In genomic region chr3:189394599-189395121, GRCh38 we compare ENCODE assay signal across 10 cellular contexts.
A peak's percentile ranks its signal among the peaks of the same experiment; 100 is the strongest.
DNase-seq lines count a peak whose midpoint lies in the region; ATAC-seq, FAIRE-seq and TF ChIP-seq lines count a peak whose summit lies in the region.
"Had no signal": no experiment of that assay in that cellular context is flagged by ENCODE, and none has a peak within 500 bp of the region (broad histone marks: within the 10 kb centered on the region; RNA-seq: fewer than 3 reads in every experiment).

No MANE protein-coding gene starts in this region.

- peaks cover 8% of the 10 kb centered on the region for H3K4me1 Mint-ChIP-seq in CD8-positive, alpha-beta T cell (ENCODE audit: low read depth)
- H3K4me1 Mint-ChIP-seq: naive B cell had no signal

- ATAC-seq in GM19328 (IDR thresholded peaks at IDR 0.05; ENCODE audit: unreplicated experiment) (peak; percentile 70), HG02970 (IDR thresholded peaks at IDR 0.05; ENCODE audit: low FRiP score, unreplicated experiment) (peak; percentile 72)
- ATAC-seq in CD8-positive, alpha-beta T cell, result no peak

- no peak overlapping the region for H3K4me2 ChIP-seq in mesendoderm (ENCODE audit: low read length)

- H3K27me3 ChIP-seq in CD8-positive, alpha-beta T cell (ENCODE audit: insufficient read depth, low read length), result no peaks in the 10 kb centered on the region
- H3K27me3 ChIP-seq in mesendoderm (ENCODE audit: insufficient read depth, low read length, poor library complexity), result no peaks in the 10 kb centered on the region

- no peak overlapping the region for H2AK5ac ChIP-seq in mesendoderm (ENCODE audit: low read length)

- H2BK120ac ChIP-seq in mesendoderm (ENCODE audit: low read depth, low read length), result no peak overlapping the region

- no peak overlapping the region for H4K8ac ChIP-seq in mesendoderm (ENCODE audit: low read depth, low read length)

- DNase-seq in GM12891 (ENCODE audit: insufficient read length, low spot score), result no peak
- DNase-seq in NCI-H748 treated with DMSO at 0.1 percent for 48 hours (lab: John Stamatoyannopoulos, UW), result peak; percentile 77
- no peak for DNase-seq in CD8-positive, alpha-beta T cell
- DNase-seq in NCI-H2196 treated with DMSO at 0.1 percent for 48 hours (lab: John Stamatoyannopoulos, UW; ENCODE audit: unreplicated experiment), result no peak
- no peak for DNase-seq in frontal cortex (ENCODE audit: low spot score in 2 of 2)
- no peak for DNase-seq in mesendoderm
- DNase-seq: naive B cell had no signal

- no peaks in the 10 kb centered on the region for H3K4me1 ChIP-seq in CD8-positive, alpha-beta T cell (ENCODE audit: insufficient read depth, low read length)
- no peaks in the 10 kb centered on the region for H3K4me1 ChIP-seq in mesendoderm (ENCODE audit: control insufficient read depth, low read depth, low read length)

- FAIRE-seq in GM12891 (lab: Jason Lieb, UNC), result peak; percentile 58
- FAIRE-seq in frontal cortex (lab: Jason Lieb, UNC), result no peak
- FAIRE-seq: G401.6 had no signal

- no peak overlapping the region for H3K9ac ChIP-seq in mesendoderm (ENCODE audit: low read length)

- H3K27ac Mint-ChIP-seq in CD8-positive, alpha-beta T cell, result no peak overlapping the region
- H3K27ac Mint-ChIP-seq: naive B cell had no signal

- H3K4me3 ChIP-seq in CD8-positive, alpha-beta T cell (ENCODE audit: low read depth, low read length), result no peak overlapping the region
- no peak overlapping the region for H3K4me3 ChIP-seq in mesendoderm (ENCODE audit: low read length)

- H3K27me3 Mint-ChIP-seq in CD8-positive, alpha-beta T cell (ENCODE audit: low read depth), result no peaks in the 10 kb centered on the region

- intact Hi-C loops in CD8-positive, alpha-beta T cell (cut with DNase I, micrococcal nuclease), result no loop called here

- H3K56ac ChIP-seq in mesendoderm (ENCODE audit: low read length), result no peak overlapping the region

- no peak overlapping the region for H2BK5ac ChIP-seq in mesendoderm (ENCODE audit: low read length)

- no CpG with 5 or more reads among the region's 7 CpGs for WGBS in mesendoderm (ENCODE audit: extremely low coverage, insufficient coverage, low lambda C conversion rate)

- no peak overlapping the region for H2BK15ac ChIP-seq in mesendoderm (replicated peaks; ENCODE audit: low read depth)

- H4K5ac ChIP-seq in mesendoderm (ENCODE audit: low read length), result no peak overlapping the region

- H3K36me3 ChIP-seq in CD8-positive, alpha-beta T cell (ENCODE audit: insufficient read depth, low read length), result no peaks in the 10 kb centered on the region
- no peaks in the 10 kb centered on the region for H3K36me3 ChIP-seq in mesendoderm (ENCODE audit: control insufficient read depth, insufficient read depth, low read length)

- H3K4me3 Mint-ChIP-seq in CD8-positive, alpha-beta T cell, result no peak overlapping the region
- H3K4me3 Mint-ChIP-seq: naive B cell had no signal

- H3K4ac ChIP-seq in mesendoderm (ENCODE audit: low read depth, low read length), result no peak overlapping the region

- H3K9me3 ChIP-seq in CD8-positive, alpha-beta T cell (ENCODE audit: low read length), result no peaks in the 10 kb centered on the region

- H3K18ac ChIP-seq in mesendoderm (ENCODE audit: low read length), result no peak overlapping the region

- CTCF ChIA-PET in CD8-positive, alpha-beta T cell (lab: Charles Lee), result no interaction called here

- no peaks in the 10 kb centered on the region for H3K9me3 Mint-ChIP-seq in CD8-positive, alpha-beta T cell

- no peaks in the 10 kb centered on the region for H3K79me2 ChIP-seq in mesendoderm (ENCODE audit: control insufficient read depth, insufficient read depth, low read length)

- POLR2A ChIA-PET in CD8-positive, alpha-beta T cell (lab: Charles Lee), result no interaction called here

- no peak overlapping the region for H3K23ac ChIP-seq in mesendoderm (ENCODE audit: low read length)

- H3K79me1 ChIP-seq in mesendoderm (ENCODE audit: low read length), result no peaks in the 10 kb centered on the region

- H3K27ac ChIP-seq in CD8-positive, alpha-beta T cell (ENCODE audit: low read depth, low read length), result no peak overlapping the region
- H3K27ac ChIP-seq in mesendoderm (ENCODE audit: low read depth, low read length), result no peak overlapping the region

- TF ChIP-seq POLR2A in GM12891 (IDR thresholded peaks at IDR 0.05; ENCODE audit: low read depth, low read length), result no peak

- no peak for TF ChIP-seq CTCF in CD8-positive, alpha-beta T cell (IDR thresholded peaks at IDR 0.05)

- no peaks in the 10 kb centered on the region for H3K36me3 Mint-ChIP-seq in CD8-positive, alpha-beta T cell
- H3K36me3 Mint-ChIP-seq: naive B cell had no signal

TF ChIP-seq in GM12891, 5 proteins besides CTCF, POLR2A, EP300 and RAD21:
- TF ChIP-seq TAF1 (IDR thresholded peaks at IDR 0.05; ENCODE audit: low read depth, low read length) (no peak), POLR2AphosphoS5 (IDR thresholded peaks at IDR 0.05; ENCODE audit: low read depth, low read length) (no peak), POU2F2 (IDR thresholded peaks at IDR 0.05; ENCODE audit: low read depth, low read length) (no peak), PAX5 (IDR thresholded peaks at IDR 0.05; ENCODE audit: insufficient read depth, low read length, severe bottlenecking) (no peak), SPI1 (IDR thresholded peaks at IDR 0.05; ENCODE audit: low read depth, low read length) (peak; percentile 61)
